8 cellular contexts compared by ENCODE assay signal in the genomic region with DNA sequence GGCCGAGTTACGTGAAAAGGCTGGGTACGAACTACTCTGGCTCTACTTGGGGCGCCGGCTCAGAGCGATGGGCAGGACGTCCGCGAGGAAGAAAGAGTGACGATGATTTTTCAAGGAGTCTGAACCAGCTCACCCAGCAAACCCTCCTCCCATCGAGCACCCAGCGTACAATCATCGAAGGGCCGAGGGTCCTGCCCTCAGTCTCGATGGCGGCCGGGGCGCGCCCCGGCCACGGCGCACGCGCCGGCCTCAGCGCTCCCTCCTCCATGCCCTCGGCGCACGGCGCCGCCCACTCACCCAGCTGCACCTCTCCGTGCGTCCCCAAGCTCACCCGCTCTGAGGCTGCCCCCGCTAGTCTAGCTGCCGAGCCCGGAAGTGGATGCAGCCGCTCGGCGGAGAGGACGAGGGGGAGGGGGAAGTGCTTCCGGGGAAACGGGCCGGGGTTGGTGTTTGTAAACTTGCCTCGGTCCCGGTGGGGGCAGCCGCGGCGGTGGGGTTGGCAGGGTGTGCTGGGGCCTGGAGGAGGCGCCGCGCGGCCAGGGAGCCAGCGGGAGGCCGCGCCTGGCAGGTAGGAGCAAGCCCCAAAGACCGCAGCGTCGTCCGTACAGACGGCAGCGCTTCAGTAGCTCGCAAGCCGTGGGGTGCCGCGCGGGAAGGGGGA. TPM values are rescaled to one million over a fixed set of nuclear protein-coding genes. Genes with fewer than 3 reads are reported as not detected.
A peak's percentile ranks its signal among the peaks of the same experiment; 100 is the strongest.
DNase-seq lines count a peak whose midpoint lies in the region; ATAC-seq, FAIRE-seq and TF ChIP-seq lines count a peak whose summit lies in the region.

A gene with protein sequence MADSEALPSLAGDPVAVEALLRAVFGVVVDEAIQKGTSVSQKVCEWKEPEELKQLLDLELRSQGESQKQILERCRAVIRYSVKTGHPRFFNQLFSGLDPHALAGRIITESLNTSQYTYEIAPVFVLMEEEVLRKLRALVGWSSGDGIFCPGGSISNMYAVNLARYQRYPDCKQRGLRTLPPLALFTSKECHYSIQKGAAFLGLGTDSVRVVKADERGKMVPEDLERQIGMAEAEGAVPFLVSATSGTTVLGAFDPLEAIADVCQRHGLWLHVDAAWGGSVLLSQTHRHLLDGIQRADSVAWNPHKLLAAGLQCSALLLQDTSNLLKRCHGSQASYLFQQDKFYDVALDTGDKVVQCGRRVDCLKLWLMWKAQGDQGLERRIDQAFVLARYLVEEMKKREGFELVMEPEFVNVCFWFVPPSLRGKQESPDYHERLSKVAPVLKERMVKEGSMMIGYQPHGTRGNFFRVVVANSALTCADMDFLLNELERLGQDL (minus strand): TSS at position 656 of the 661 bp plus-strand sequence. CDS start 7,455 bp downstream, outside the sequence.
A gene with protein sequence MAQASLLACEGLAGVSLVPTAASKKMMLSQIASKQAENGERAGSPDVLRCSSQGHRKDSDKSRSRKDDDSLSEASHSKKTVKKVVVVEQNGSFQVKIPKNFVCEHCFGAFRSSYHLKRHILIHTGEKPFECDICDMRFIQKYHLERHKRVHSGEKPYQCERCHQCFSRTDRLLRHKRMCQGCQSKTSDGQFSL (plus strand): TSS at position 453 of the 661 bp plus-strand sequence. CDS start 1,262 bp downstream, outside the sequence.

- peak; percentile 93 for ATAC-seq in GM18907 (IDR thresholded peaks at IDR 0.05; ENCODE audit: unreplicated experiment)
- peak; percentile 91 for ATAC-seq in HG03139 (IDR thresholded peaks at IDR 0.05; ENCODE audit: unreplicated experiment)

- H3K27me3 ChIP-seq in WERI-Rb-1 (ENCODE audit: insufficient read depth, low read depth, severe bottlenecking) (no peaks in the 10 kb centered on the region), breast epithelium (no peaks in the 10 kb centered on the region), small intestine (ENCODE audit: control insufficient read depth in 2 of 2, insufficient read depth in 2 of 2, low read length in 2 of 2) (no peaks in the 10 kb centered on the region)

- TF ChIP-seq CTCF in WERI-Rb-1 (IDR thresholded peaks at IDR 0.05; ENCODE audit: low read depth, low read length) (no peak), breast epithelium (IDR thresholded peaks at IDR 0.05) (no peak)

- intact Hi-C loops in breast epithelium (cut with DNase I; ENCODE audit: low total_unique reads) = no loop called here

- H3K4me3 ChIP-seq in WERI-Rb-1 (ENCODE audit: low read depth, low read length) (peak within 1 kb of the TSS; percentile 78), breast epithelium (peak within 1 kb of the TSS; percentile 59 to 87 (median 86)), small intestine (ENCODE audit: low read depth in 1 of 2, low read length in 2 of 2) (peak within 1 kb of the TSS; percentile 73 to 88)

- peaks cover 39% of the 10 kb centered on the region for H3K36me3 ChIP-seq in WERI-Rb-1
- no peaks in the 10 kb centered on the region for H3K36me3 ChIP-seq in breast epithelium
- H3K36me3 ChIP-seq in small intestine (ENCODE audit: control insufficient read depth in 2 of 2, insufficient read depth in 2 of 2, low read length in 2 of 2) = peaks cover 5 to 6% of the 10 kb centered on the region in 2 donors

- DNase-seq in ACHN = peak; percentile 100
- DNase-seq in NCI-H2227 (lab: John Stamatoyannopoulos, UW; ENCODE audit: unreplicated experiment) = peak; percentile 97
- peak; percentile 99 for DNase-seq in WERI-Rb-1
- DNase-seq in breast epithelium (ENCODE audit: low spot score in 2 of 2) = peak; percentile 93 to 96
- DNase-seq in iPS-NIHi11 (ENCODE audit: low spot score) = peak; percentile 98
- DNase-seq in small intestine = peak; percentile 97

- in situ Hi-C loops in ACHN (cut with HindIII; ENCODE audit: low pct_ligation_motif_present, low pct_unique_long_range_greater_than_20kb, low sequenced_read_pairs) = no loop called here

- peak; percentile 56 for TF ChIP-seq POLR2A in breast epithelium (IDR thresholded peaks at IDR 0.05)

- no peak for FAIRE-seq in small intestine (lab: Jason Lieb, UNC)

- H3K9me3 ChIP-seq in WERI-Rb-1 (ENCODE audit: severe bottlenecking) (no peaks in the 10 kb centered on the region), breast epithelium (no peaks in the 10 kb centered on the region), small intestine (ENCODE audit: control insufficient read depth, low read depth) (no peaks in the 10 kb centered on the region)

- H3K27ac ChIP-seq in WERI-Rb-1 (peak within 1 kb of the TSS; percentile 99), breast epithelium (peak within 1 kb of the TSS; percentile 90 to 97), small intestine (ENCODE audit: low read depth in 1 of 2, low read length in 1 of 2) (peak within 1 kb of the TSS; percentile 94 to 95)

- peaks cover 5 to 27% of the 10 kb centered on the region in 2 donors for H3K4me1 ChIP-seq in breast epithelium
- peaks cover 0 to 14% of the 10 kb centered on the region in 2 donors for H3K4me1 ChIP-seq in small intestine (ENCODE audit: control insufficient read depth in 2 of 2, insufficient read depth in 1 of 2, low read depth in 1 of 2, low read length in 1 of 2)

- 0% methylated on average over 47 to 67 of the region's 67 CpGs for WGBS in small intestine, 3 donors

RNA-seq across cellular contexts. Expression of the first gene that starts in this region (rescaled TPM):
- total RNA-seq in breast epithelium = 10 to 100 TPM; 60.2 to 74.1 (median 68.8) TPM
- 10 to 100 TPM; 12.9 to 56.4 (median 20.5) TPM for polyA plus RNA-seq in small intestine

RNA-seq across cellular contexts. Expression of the second gene that starts in this region (rescaled TPM):
- total RNA-seq in breast epithelium = 10 to 100 TPM; 17.9 to 22.0 (median 19.3) TPM
- polyA plus RNA-seq in small intestine = 1 to 10 TPM; 2.9 to 9.3 (median 4.9) TPM

Comparison
In these comparisons a context has a peak if more than half of its experiments do, and no peak if none do; other contexts are left out.
1. Peak in every context shown above with its lines: DNase-seq, ATAC-seq, H3K4me3 ChIP-seq and H3K27ac ChIP-seq.